In genomic region chr2:157414050-157414449, GRCh38 we compare ENCODE assay signal across 10 cellular contexts. TPM values are rescaled to one million over a fixed set of nuclear protein-coding genes. Genes with fewer than 3 reads are reported as not detected.
DNase-seq lines count a peak whose midpoint lies in the region; ATAC-seq and TF ChIP-seq lines count a peak whose summit lies in the region.
"Had no signal": no experiment of that assay in that cellular context is flagged by ENCODE, and none has a peak within 500 bp of the region (broad histone marks: within the 10 kb centered on the region; RNA-seq: fewer than 3 reads in every experiment).

No MANE protein-coding gene starts in this region.

- CTCF ChIA-PET in WTC11 (lab: Charles Lee), result no interaction called here

- no peaks in the 10 kb centered on the region for H3K27me3 Mint-ChIP-seq in memory B cell
- no peaks in the 10 kb centered on the region; the same call in 1 of the 2 replicates for H3K27me3 Mint-ChIP-seq in WTC11 (ENCODE audit: low read depth)

- H3K4me3 Mint-ChIP-seq in memory B cell (peak overlapping the region; percentile 24), WTC11 (no peak overlapping the region)

- H3K9me3 Mint-ChIP-seq in memory B cell (no peaks in the 10 kb centered on the region), WTC11 (no peaks in the 10 kb centered on the region)

- H3K36me3 Mint-ChIP-seq in memory B cell (peaks cover 36% of the 10 kb centered on the region), WTC11 (no peaks in the 10 kb centered on the region)

- H3K4me1 Mint-ChIP-seq in memory B cell, result peaks cover 49% of the 10 kb centered on the region
- H3K4me1 Mint-ChIP-seq in WTC11, result no peaks in the 10 kb centered on the region

- peak overlapping the region; percentile 86 for H3K27ac Mint-ChIP-seq in memory B cell
- no peak overlapping the region for H3K27ac Mint-ChIP-seq in WTC11

- ATAC-seq in GM18861 (IDR thresholded peaks at IDR 0.05; ENCODE audit: unreplicated experiment) (peak; percentile 15), GM21528 (IDR thresholded peaks at IDR 0.05; ENCODE audit: low FRiP score, unreplicated experiment) (peak; percentile 37), HG03432 (IDR thresholded peaks at IDR 0.05; ENCODE audit: unreplicated experiment) (peak; percentile 24), memory B cell (ENCODE audit: low read depth) (no peak), WTC11 (no peak)
- ATAC-seq: psoas muscle had no signal

- no peak for TF ChIP-seq CTCF in WTC11 (IDR thresholded peaks at IDR 0.05)

- POLR2A ChIA-PET in WTC11 (lab: Charles Lee), result no interaction called here

- DNase-seq in memory B cell (ENCODE audit: low spot score in 2 of 2), result no peak
- no peak for DNase-seq in NCI-H1417 treated with DMSO at 0.1 percent for 48 hours (lab: John Stamatoyannopoulos, UW)
- no peak for DNase-seq in WTC11 (ENCODE audit: low spot score)
- DNase-seq in CD1c-positive myeloid dendritic cell (ENCODE audit: extremely low spot score), result no peak
- no peak for DNase-seq in COR-L47 (lab: John Stamatoyannopoulos, UW)
- DNase-seq: Karpas-422, psoas muscle had no signal

TF ChIP-seq in WTC11, 78 proteins besides CTCF, POLR2A, EP300 and RAD21 (continues in another document):
- TF ChIP-seq ZNF416 (CRISPR knock-in tag; IDR thresholded peaks at IDR 0.05) (no peak), PRDM15 (CRISPR knock-in tag; IDR thresholded peaks at IDR 0.05) (no peak), AR (CRISPR knock-in tag; IDR thresholded peaks at IDR 0.05) (no peak), IRF2 (CRISPR knock-in tag; IDR thresholded peaks at IDR 0.05; ENCODE audit: borderline replicate concordance, low read depth) (no peak), ZNF232 (CRISPR knock-in tag; IDR thresholded peaks at IDR 0.05) (no peak), E2F4 (CRISPR knock-in tag; IDR thresholded peaks at IDR 0.05; ENCODE audit: borderline replicate concordance, low read depth) (no peak), GRHL2 (CRISPR knock-in tag; IDR thresholded peaks at IDR 0.05; ENCODE audit: insufficient replicate concordance, severe bottlenecking) (no peak), FOXK1 (CRISPR knock-in tag; IDR thresholded peaks at IDR 0.05) (no peak), OVOL2 (CRISPR knock-in tag; IDR thresholded peaks at IDR 0.05; ENCODE audit: borderline replicate concordance) (no peak), NR2C2 (CRISPR knock-in tag; IDR thresholded peaks at IDR 0.05) (no peak), ATF6 (CRISPR knock-in tag; IDR thresholded peaks at IDR 0.05) (no peak), TP53 (CRISPR knock-in tag; IDR thresholded peaks at IDR 0.05) (no peak), FOXP1 (CRISPR knock-in tag; IDR thresholded peaks at IDR 0.05; ENCODE audit: borderline replicate concordance) (no peak), ZNF317 (CRISPR knock-in tag; IDR thresholded peaks at IDR 0.05; ENCODE audit: borderline replicate concordance, low read depth) (no peak), ZNF532 (CRISPR knock-in tag; IDR thresholded peaks at IDR 0.05; ENCODE audit: borderline replicate concordance) (no peak)

RNA-seq across cellular contexts. Expression of gene CYTIP, which starts 29.8 kb away (rescaled TPM):
- 0.66 to 1.2 TPM (median 0.89 TPM) in 3 replicates for total RNA-seq in WTC11 (2021)

Comparison
In these comparisons a context has a peak if more than half of its experiments do, and no peak if none do; other contexts are left out.
1. ATAC-seq: peak in GM18861 (single experiment), GM21528 (single experiment) and HG03432 (single experiment); none in memory B cell (single experiment) and WTC11 (single experiment).